9 cellular contexts compared by ENCODE assay signal in the genomic region with DNA sequence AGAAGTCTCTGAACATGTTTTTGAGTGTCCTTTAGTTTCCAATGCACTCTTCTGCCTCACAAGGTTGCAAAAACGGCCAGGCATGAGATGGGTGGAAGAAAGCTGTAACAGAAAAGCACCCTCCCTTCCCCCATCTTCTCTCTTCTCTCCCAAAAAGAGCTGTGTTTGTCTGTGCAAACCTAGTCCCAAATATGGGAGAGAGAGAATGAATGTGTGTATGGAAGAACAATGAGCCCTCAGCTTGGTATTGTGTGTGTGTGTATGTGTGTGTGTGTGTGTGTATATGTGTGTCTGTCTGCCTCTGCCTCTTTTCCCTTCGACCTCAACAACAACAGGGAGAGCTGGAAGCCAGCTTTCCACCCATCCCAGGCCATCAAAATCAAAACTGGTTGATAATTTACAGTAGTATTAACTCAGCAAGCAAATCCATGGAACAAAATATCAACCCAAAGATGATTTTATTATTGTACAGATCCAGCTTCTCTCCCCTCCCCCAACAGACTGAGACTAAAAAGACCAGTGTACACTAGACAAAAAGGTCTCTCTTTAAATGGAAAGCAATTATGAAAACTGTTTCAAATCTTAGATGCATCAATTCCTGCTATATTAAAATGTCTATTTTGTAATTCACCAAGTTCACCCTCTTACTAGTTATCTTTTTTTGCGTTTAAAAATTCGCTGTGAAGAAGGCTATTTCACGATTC. TPM values are rescaled to one million over a fixed set of nuclear protein-coding genes. Genes with fewer than 3 reads are reported as not detected.
DNase-seq lines count a peak whose midpoint lies in the region; ATAC-seq, FAIRE-seq and TF ChIP-seq lines count a peak whose summit lies in the region.
"Had no signal": no experiment of that assay in that cellular context is flagged by ENCODE, and none has a peak within 500 bp of the region (broad histone marks: within the 10 kb centered on the region; RNA-seq: fewer than 3 reads in every experiment).

No MANE protein-coding gene starts in this region.

- peak overlapping the region; percentile 100 for H3K4me2 ChIP-seq in A549
- H3K4me2 ChIP-seq in GM23338, result peak overlapping the region; percentile 93

- peak overlapping the region; percentile 100 for H3K4me3 ChIP-seq in A549
- peak overlapping the region; percentile 85 for H3K4me3 ChIP-seq in GM23338
- H3K4me3 ChIP-seq in fibroblast of pulmonary artery (replicated peaks; ENCODE audit: low read depth, low read length), result peak overlapping the region; percentile 84
- H3K4me3 ChIP-seq: mucosa of descending colon had no signal

- TF ChIP-seq EP300 in A549 (IDR thresholded peaks at IDR 0.05), result no peak

- peaks cover 62% of the 10 kb centered on the region for H3K79me2 ChIP-seq in GM23338 (replicated peaks; ENCODE audit: insufficient read depth)

- FAIRE-seq in A549 (lab: Jason Lieb, UNC), result no peak

- no peaks in the 10 kb centered on the region for H3K9me3 ChIP-seq in A549
- H3K9me3 ChIP-seq: mucosa of descending colon had no signal

- no peak overlapping the region for H3K27ac Mint-ChIP-seq in GM23338

- no peak overlapping the region for H2AFZ ChIP-seq in GM23338

- peaks cover 38% of the 10 kb centered on the region for H3K4me1 Mint-ChIP-seq in GM23338

- no peak for ATAC-seq in A549
- ATAC-seq in GM23338, result no peak
- ATAC-seq: mucosa of descending colon had no signal

- no peak for TF ChIP-seq CTCF in A549 (IDR thresholded peaks at IDR 0.05)
- no peak for TF ChIP-seq CTCF in GM23338 (conservative IDR thresholded peaks at IDR 0.05; ENCODE audit: low read depth in 2 of 2)
- no peak for TF ChIP-seq CTCF in fibroblast of pulmonary artery (IDR thresholded peaks at IDR 0.05; ENCODE audit: low read length, missing control alignments)

- H3K9me2 ChIP-seq in GM23338 (ENCODE audit: insufficient read depth), result no peaks in the 10 kb centered on the region

- POLR2A ChIA-PET in A549 (lab: Yijun Ruan, JAX), result interaction anchor here (0.6 to 0.7 kb wide), 2 partner anchors 22 to 92 kb away, joined by 3 read pairs; no protein-coding TSS in a partner anchor

- no peaks in the 10 kb centered on the region for H3K9me3 Mint-ChIP-seq in GM23338

- peaks cover 33% of the 10 kb centered on the region for H3K4me1 ChIP-seq in A549
- peaks cover 19% of the 10 kb centered on the region for H3K4me1 ChIP-seq in GM23338 (ENCODE audit: insufficient read depth)

- H3K27ac ChIP-seq in A549, result peak overlapping the region; percentile 93 to 99; a peak in 4 of 6 replicates
- no peak overlapping the region for H3K27ac ChIP-seq in GM23338 (ENCODE audit: low read depth)

- peaks cover 5% of the 10 kb centered on the region for H3F3A ChIP-seq in GM23338 (replicated peaks; ENCODE audit: low read depth)

- no peaks in the 10 kb centered on the region; the same call in 2 of the 3 replicates for H3K36me3 Mint-ChIP-seq in GM23338 (ENCODE audit: low read depth)

- DNase-seq in A549 (ENCODE audit: low read depth in 1 of 2, low spot score in 1 of 2) (no peak), GM23338 (ENCODE audit: low spot score) (no peak), SW480 (ENCODE audit: low spot score) (peak; percentile 41), fibroblast of pulmonary artery (ENCODE audit: low read depth) (peak; percentile 67), pons (ENCODE audit: low spot score) (peak; percentile 96), SK-N-DZ (ENCODE audit: low spot score) (no peak), NCI-H1436 treated with DMSO at 0.1 percent for 48 hours (lab: John Stamatoyannopoulos, UW) (no peak), COR-L47 (lab: John Stamatoyannopoulos, UW) (no peak)

- H3K27me3 ChIP-seq in GM23338 (ENCODE audit: insufficient read depth), result no peaks in the 10 kb centered on the region

- peaks cover 7% of the 10 kb centered on the region; the same call in 1 of the 2 replicates for H4K20me1 ChIP-seq in GM23338 (replicated peaks; ENCODE audit: insufficient read depth)

- WGBS in A549 (ENCODE audit: missing lambda C conversion rate), result 2% methylated on average over 5 of the region's 5 CpGs

- H3K27me3 Mint-ChIP-seq in GM23338 (ENCODE audit: insufficient read depth, low read depth, poor library complexity), result peaks cover 6% of the 10 kb centered on the region

- no peak for TF ChIP-seq RAD21 in A549 (conservative IDR thresholded peaks at IDR 0.05 in 1 of 2, IDR thresholded peaks at IDR 0.05 in 1 of 2)

- no peaks in the 10 kb centered on the region for H3K36me3 ChIP-seq in GM23338 (ENCODE audit: insufficient read depth)

- no peak for TF ChIP-seq POLR2A in A549 (IDR thresholded peaks at IDR 0.05; ENCODE audit: low read length)

- CTCF ChIA-PET in A549 (lab: Yijun Ruan, JAX), result interaction anchor here (0.6 to 1.7 kb wide), 4 partner anchors 18 to 33 kb away, joined by 3 to 7 read pairs (median 4); no protein-coding TSS in a partner anchor

- peak overlapping the region; percentile 86 for H3K4me3 Mint-ChIP-seq in GM23338

TF ChIP-seq in A549, 52 proteins besides CTCF, POLR2A, EP300 and RAD21:
- TF ChIP-seq TFCP2L1 (CRISPR knock-in tag; IDR thresholded peaks at IDR 0.05) (no peak), FOSB (CRISPR knock-in tag; IDR thresholded peaks at IDR 0.05) (no peak), RFX5 (IDR thresholded peaks at IDR 0.05) (no peak), CBX8 (IDR thresholded peaks at IDR 0.05) (no peak), CHD2 (IDR thresholded peaks at IDR 0.05; ENCODE audit: low read length, partially characterized antibody) (no peak), POLR2AphosphoS2 (conservative IDR thresholded peaks at IDR 0.05; ENCODE audit: low read length) (no peak), ZNF302 (CRISPR knock-in tag; IDR thresholded peaks at IDR 0.05) (no peak), FOSL2 (IDR thresholded peaks at IDR 0.05) (no peak), FOSL2 (CRISPR knock-in tag; IDR thresholded peaks at IDR 0.05) (no peak), NPAS2 (CRISPR knock-in tag; IDR thresholded peaks at IDR 0.05; ENCODE audit: borderline replicate concordance) (no peak)
- TF ChIP-seq, protein P1, sequence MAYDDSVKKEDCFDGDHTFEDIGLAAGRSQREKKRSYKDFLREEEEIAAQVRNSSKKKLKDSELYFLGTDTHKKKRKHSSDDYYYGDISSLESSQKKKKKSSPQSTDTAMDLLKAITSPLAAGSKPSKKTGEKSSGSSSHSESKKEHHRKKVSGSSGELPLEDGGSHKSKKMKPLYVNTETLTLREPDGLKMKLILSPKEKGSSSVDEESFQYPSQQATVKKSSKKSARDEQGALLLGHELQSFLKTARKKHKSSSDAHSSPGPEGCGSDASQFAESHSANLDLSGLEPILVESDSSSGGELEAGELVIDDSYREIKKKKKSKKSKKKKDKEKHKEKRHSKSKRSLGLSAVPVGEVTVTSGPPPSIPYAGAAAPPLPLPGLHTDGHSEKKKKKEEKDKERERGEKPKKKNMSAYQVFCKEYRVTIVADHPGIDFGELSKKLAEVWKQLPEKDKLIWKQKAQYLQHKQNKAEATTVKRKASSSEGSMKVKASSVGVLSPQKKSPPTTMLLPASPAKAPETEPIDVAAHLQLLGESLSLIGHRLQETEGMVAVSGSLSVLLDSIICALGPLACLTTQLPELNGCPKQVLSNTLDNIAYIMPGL (CRISPR knock-in tag; IDR thresholded peaks at IDR 0.05; ENCODE audit: borderline replicate concordance), result no peak

TF ChIP-seq in GM23338, 12 proteins besides CTCF, POLR2A, EP300 and RAD21 (continues in another document):
- TF ChIP-seq STAT1 (IDR thresholded peaks at IDR 0.05; ENCODE audit: unreplicated experiment) (no peak), CREB1 (CRISPR knock-in tag; IDR thresholded peaks at IDR 0.05; ENCODE audit: low read depth) (no peak), NANOG (IDR thresholded peaks at IDR 0.05; ENCODE audit: borderline replicate concordance) (no peak), ZNF331 (CRISPR knock-in tag; IDR thresholded peaks at IDR 0.05; ENCODE audit: low read depth) (no peak)
- TF ChIP-seq, protein P2, sequence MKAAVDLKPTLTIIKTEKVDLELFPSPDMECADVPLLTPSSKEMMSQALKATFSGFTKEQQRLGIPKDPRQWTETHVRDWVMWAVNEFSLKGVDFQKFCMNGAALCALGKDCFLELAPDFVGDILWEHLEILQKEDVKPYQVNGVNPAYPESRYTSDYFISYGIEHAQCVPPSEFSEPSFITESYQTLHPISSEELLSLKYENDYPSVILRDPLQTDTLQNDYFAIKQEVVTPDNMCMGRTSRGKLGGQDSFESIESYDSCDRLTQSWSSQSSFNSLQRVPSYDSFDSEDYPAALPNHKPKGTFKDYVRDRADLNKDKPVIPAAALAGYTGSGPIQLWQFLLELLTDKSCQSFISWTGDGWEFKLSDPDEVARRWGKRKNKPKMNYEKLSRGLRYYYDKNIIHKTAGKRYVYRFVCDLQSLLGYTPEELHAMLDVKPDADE (IDR thresholded peaks at IDR 0.05), result no peak

RNA-seq across cellular contexts. Expression of a gene that starts 1.7 kb away (rescaled TPM):
- polyA plus RNA-seq in A549 (2011; rRNA removed) (12.6 and 36.8 TPM in 2 replicates), A549 (2017; fragmentation: RNase III; extraction: RNeasy Plus Mini Kit Qiagen cat#74134 plus additional on column Dnase treatment) (22.0 to 28.6 TPM (median 27.9 TPM) in 3 replicates), GM23338 (2016; fragmentation: Nextera tagmentation; extraction: Ambion mirVana) (148 and 166 TPM in 2 replicates)
- 8.3 and 8.5 TPM in 2 replicates for polyA plus RNA-seq in A549 (2012; cell fraction: cytosol; rRNA removed)
- 10.2 and 20.1 TPM in 2 replicates for polyA plus RNA-seq in A549 (2012; cell fraction: nucleus; rRNA removed)
- polyA minus RNA-seq in A549 (2011; rRNA and poly(A)+ RNA removed), result 74.2 and 81.5 TPM in 2 replicates
- 157 and 170 TPM in 2 replicates for total RNA-seq in GM23338 (2014; rRNA removed; shearing (Covaris generic))
- polyA plus RNA-seq in SK-N-DZ (2014; cell fraction: cytosol; rRNA removed), result 13.9 and 17.0 TPM in 2 replicates
- polyA plus RNA-seq in SK-N-DZ (2014; cell fraction: nucleus; rRNA removed), result 14.2 and 33.7 TPM in 2 replicates

Comparison
In these comparisons a context has a peak if more than half of its experiments do, and no peak if none do; other contexts are left out.
1. DNase-seq: peak in SW480 (single experiment), fibroblast of pulmonary artery (single experiment) and pons (single experiment); none in A549 (0 of 2), GM23338 (single experiment), SK-N-DZ (single experiment), NCI-H1436 treated with DMSO at 0.1 percent for 48 hours (single experiment) and COR-L47 (single experiment).
2. Peak in every context shown above with its lines, with median percentiles within 50 percentile points of each other: H3K4me3 ChIP-seq.